In the genomic region with DNA sequence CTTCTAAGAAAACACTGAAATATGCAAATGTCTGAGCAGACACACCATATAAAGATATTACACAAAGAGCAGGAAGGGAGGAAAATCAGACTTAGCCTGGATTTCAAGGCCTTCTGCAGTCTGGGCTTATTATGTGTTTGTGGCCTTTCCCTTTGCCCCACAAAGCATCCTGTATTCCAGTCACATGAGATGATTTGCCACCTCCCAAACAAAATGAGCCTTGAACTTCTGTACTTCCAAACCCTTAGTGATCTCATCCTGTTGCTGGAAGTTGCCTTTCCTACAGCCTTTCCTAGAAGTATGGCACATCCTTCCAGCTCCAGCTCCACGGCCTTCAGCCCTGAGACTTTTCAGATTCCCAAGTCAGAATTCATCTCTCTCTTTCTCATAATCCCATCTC, we compare ENCODE assay signal across 20 cellular contexts. TPM values are rescaled to one million over a fixed set of nuclear protein-coding genes. Genes with fewer than 3 reads are reported as not detected.
DNase-seq lines count a peak whose midpoint lies in the region; ATAC-seq, FAIRE-seq and TF ChIP-seq lines count a peak whose summit lies in the region.
"Had no signal": no experiment of that assay in that cellular context is flagged by ENCODE, and none has a peak within 500 bp of the region (broad histone marks: within the 10 kb centered on the region; RNA-seq: fewer than 3 reads in every experiment).

No MANE protein-coding gene starts in this region.

- H3K9ac ChIP-seq in endothelial cell of umbilical vein (replicated peaks; ENCODE audit: extremely low read depth, insufficient read depth, low read length) (no peak overlapping the region), mesenchymal stem cell (ENCODE audit: low read length) (no peak overlapping the region)
- H3K9ac ChIP-seq: KMS-11 had no signal

- H4K91ac ChIP-seq in mesenchymal stem cell (ENCODE audit: low read length): no peak overlapping the region

- CTCF ChIA-PET in endothelial cell of umbilical vein (lab: Charles Lee): interaction anchor here (1.1 to 5.6 kb wide), 8 partner anchors 9 to 808 kb away, joined by 3 to 220 read pairs (median 6); no protein-coding TSS in a partner anchor

- H3K9me3 ChIP-seq in endothelial cell of umbilical vein (replicated peaks; ENCODE audit: control insufficient read depth, insufficient read depth, low read length) (no peaks in the 10 kb centered on the region), mesenchymal stem cell (ENCODE audit: control insufficient read depth, low read length) (no peaks in the 10 kb centered on the region), MG63 (no peaks in the 10 kb centered on the region)
- H3K9me3 ChIP-seq: Caco-2 had no signal

- H3K9me1 ChIP-seq in endothelial cell of umbilical vein (replicated peaks; ENCODE audit: control insufficient read depth, extremely low read depth, insufficient read depth, low read length): no peaks in the 10 kb centered on the region

- H3K23ac ChIP-seq in mesenchymal stem cell (ENCODE audit: low read length in 2 of 2): no peak overlapping the region

- POLR2A ChIA-PET in endothelial cell of umbilical vein (lab: Charles Lee): no interaction called here

- no peaks in the 10 kb centered on the region for H3K79me2 ChIP-seq in endothelial cell of umbilical vein (ENCODE audit: control insufficient read depth, insufficient read depth, low read length)

- no peak overlapping the region for H3K4me2 ChIP-seq in endothelial cell of umbilical vein (ENCODE audit: insufficient read depth, low read length)
- no peak overlapping the region for H3K4me2 ChIP-seq in mesenchymal stem cell (ENCODE audit: low read length, poor library complexity, severe bottlenecking)
- H3K4me2 ChIP-seq: KMS-11 had no signal

- no peak overlapping the region for H2AK5ac ChIP-seq in mesenchymal stem cell (ENCODE audit: low read length, severe bottlenecking)

- no peak for TF ChIP-seq POLR2A in endothelial cell of umbilical vein (IDR thresholded peaks at IDR 0.05; ENCODE audit: low read depth, low read length)

- peaks cover 3% of the 10 kb centered on the region for H3K4me1 ChIP-seq in endothelial cell of umbilical vein (ENCODE audit: control insufficient read depth, extremely low read depth, insufficient read depth, low read length)
- peaks cover 5% of the 10 kb centered on the region for H3K4me1 ChIP-seq in mesenchymal stem cell (ENCODE audit: control insufficient read depth, insufficient read depth, low read depth, low read length)

- H2BK15ac ChIP-seq in mesenchymal stem cell (ENCODE audit: low read depth, poor library complexity, severe bottlenecking): no peak overlapping the region

- 92% methylated on average over 1 of the region's 1 CpG for WGBS in mesenchymal stem cell

- intact Hi-C loops in endothelial cell of umbilical vein (cut with micrococcal nuclease) (loop anchor here (5.0 to 10.0 kb wide), 3 partner anchors 152 to 925 kb away; no protein-coding TSS in a partner anchor), posterior cingulate gyrus (cut with DNase I) (loop anchor here (10.0 kb wide), 1 partner anchor 195 kb away; no protein-coding TSS in a partner anchor)

- dilution Hi-C loops in endothelial cell of umbilical vein (cut with MboI; ENCODE audit: extremely low pct_ligation_motif_present, low sequenced_read_pairs): no loop called here

- H4K8ac ChIP-seq in mesenchymal stem cell (ENCODE audit: low read length): no peak overlapping the region

- H3K79me1 ChIP-seq in mesenchymal stem cell (replicated peaks; ENCODE audit: low read length, poor library complexity, severe bottlenecking): no peaks in the 10 kb centered on the region

- H3K4me3 ChIP-seq in endothelial cell of umbilical vein (replicated peaks in 1 of 3; ENCODE audit: insufficient read depth in 1 of 3, low read depth in 1 of 3, low read length in 3 of 3) (no peak overlapping the region), foreskin fibroblast (ENCODE audit: low read depth in 1 of 2, low read length in 2 of 2) (no peak overlapping the region), mesenchymal stem cell (ENCODE audit: insufficient read depth in 1 of 2, low read depth in 1 of 2, low read length in 2 of 2) (no peak overlapping the region), MG63 (no peak overlapping the region), coronary artery (no peak overlapping the region)

- no peak overlapping the region for H2BK5ac ChIP-seq in mesenchymal stem cell (ENCODE audit: low read depth, low read length, poor library complexity, severe bottlenecking)

- DNase-seq in endothelial cell of umbilical vein (ENCODE audit: low read depth, low spot score) (peak; percentile 54), foreskin fibroblast (peak; percentile 72 to 78), mesenchymal stem cell (no peak), posterior cingulate gyrus (no peak), MG63 (no peak), coronary artery (ENCODE audit: low spot score) (no peak)
- DNase-seq: C1 segment of cervical spinal cord; Caco-2; CD4-positive, alpha-beta memory T cell; GF-D8; NCI-H1048; NCI-H1694; NCI-H2029 treated with DMSO at 0.1 percent for 48 hours; NCI-H446 treated with DMSO at 0.1 percent for 48 hours; NCI-H526; SHP77 had no signal

- H4K20me1 ChIP-seq in endothelial cell of umbilical vein (replicated peaks; ENCODE audit: control insufficient read depth, extremely low read depth, insufficient read depth, low read length): no peaks in the 10 kb centered on the region

- no TSS peak for BruUV-seq in endothelial cell of umbilical vein (replicated peaks; lab: Mats Ljungman, UMichigan)

- H3K27me3 ChIP-seq in endothelial cell of umbilical vein (ENCODE audit: control insufficient read depth in 2 of 2, insufficient read depth in 2 of 2, low read length in 2 of 2) (no peaks in the 10 kb centered on the region), mesenchymal stem cell (ENCODE audit: control insufficient read depth in 1 of 2, insufficient read depth in 1 of 2, low read length in 2 of 2) (peaks cover 0 to 17% of the 10 kb centered on the region in 2 experiments), MG63 (no peaks in the 10 kb centered on the region)

- H3K27ac ChIP-seq in endothelial cell of umbilical vein (ENCODE audit: insufficient read depth, low read depth, low read length): no peak overlapping the region
- H3K27ac ChIP-seq in mesenchymal stem cell (ENCODE audit: low read length, poor library complexity, severe bottlenecking): no peak overlapping the region
- no peak overlapping the region for H3K27ac ChIP-seq in coronary artery
- H3K27ac ChIP-seq: KMS-11, RWPE1 had no signal

- H2BK120ac ChIP-seq in mesenchymal stem cell (ENCODE audit: low read depth, low read length): no peak overlapping the region

- TF ChIP-seq CTCF in endothelial cell of umbilical vein (IDR thresholded peaks at IDR 0.05; ENCODE audit: extremely low read depth in 1 of 2, insufficient read depth in 1 of 2, low read depth in 1 of 2, low read length in 2 of 2) (no peak), foreskin fibroblast (IDR thresholded peaks at IDR 0.05; ENCODE audit: low read depth, low read length) (no peak), coronary artery (IDR thresholded peaks at IDR 0.05) (no peak)

- peak overlapping the region in 1 of 2 experiments; percentile 90 for H2BK12ac ChIP-seq in mesenchymal stem cell (ENCODE audit: low read length in 2 of 2)

- H2AFZ ChIP-seq in endothelial cell of umbilical vein (ENCODE audit: low read depth, low read length) (peak overlapping the region; percentile 32), mesenchymal stem cell (ENCODE audit: low read depth, low read length) (no peak overlapping the region)

- peak overlapping the region; percentile 6 to 72 for H3K18ac ChIP-seq in mesenchymal stem cell (ENCODE audit: low read depth in 1 of 2, low read length in 2 of 2)

- H3K36me3 ChIP-seq in endothelial cell of umbilical vein (ENCODE audit: control insufficient read depth in 2 of 2, extremely low read depth in 1 of 2, insufficient read depth in 2 of 2, low read length in 2 of 2) (no peaks in the 10 kb centered on the region), mesenchymal stem cell (ENCODE audit: control insufficient read depth in 1 of 2, insufficient read depth in 2 of 2, low read depth in 1 of 2, low read length in 2 of 2) (no peaks in the 10 kb centered on the region), MG63 (no peaks in the 10 kb centered on the region)

- ATAC-seq in GM18861 (IDR thresholded peaks at IDR 0.05; ENCODE audit: unreplicated experiment): no peak
- ATAC-seq: Panc1 had no signal

- peak overlapping the region in 1 of 2 experiments; percentile 14 for H3K4ac ChIP-seq in mesenchymal stem cell (ENCODE audit: low read depth in 1 of 2, low read length in 2 of 2)

- H3K14ac ChIP-seq in mesenchymal stem cell (ENCODE audit: low read length in 2 of 2): no peak overlapping the region

- FAIRE-seq in endothelial cell of umbilical vein (lab: Jason Lieb, UNC): peak; percentile 78

TF ChIP-seq in endothelial cell of umbilical vein, 7 proteins besides CTCF, POLR2A, EP300 and RAD21 (continues in another document):
- TF ChIP-seq FOS (IDR thresholded peaks at IDR 0.05; ENCODE audit: borderline replicate concordance, insufficient read depth, low read length) (no peak), GATA2 (IDR thresholded peaks at IDR 0.05; ENCODE audit: insufficient read depth, insufficient read length, low read depth, low read length) (no peak), MYC (IDR thresholded peaks at IDR 0.05; ENCODE audit: low read depth, low read length) (no peak)

RNA-seq across cellular contexts. Expression of gene HPS1, which starts 22.8 kb away (rescaled TPM):
- total RNA-seq in endothelial cell of umbilical vein: 60.7 and 67.1 TPM in 2 replicates
- polyA plus RNA-seq in endothelial cell of umbilical vein: 67.5 and 81.3 TPM in 2 replicates
- 50.2 and 60.3 TPM in 2 replicates for polyA plus RNA-seq in endothelial cell of umbilical vein (2011; cell fraction: cytosol; rRNA removed)
- 161 and 206 TPM in 2 replicates for polyA plus RNA-seq in endothelial cell of umbilical vein (2011; cell fraction: nucleus; rRNA removed)
- polyA plus RNA-seq in endothelial cell of umbilical vein (2012): 51.9 and 57.0 TPM in 2 replicates
- polyA minus RNA-seq in endothelial cell of umbilical vein: 74.0 and 76.0 TPM in 2 replicates
- 15.3 TPM for polyA minus RNA-seq in endothelial cell of umbilical vein (2011; cell fraction: cytosol; rRNA and poly(A)+ RNA removed)
- polyA minus RNA-seq in endothelial cell of umbilical vein (2011; cell fraction: nucleus; rRNA and poly(A)+ RNA removed): 57.5 and 66.8 TPM in 2 replicates
- 68.1 TPM for polyA plus RNA-seq in mesenchymal stem cell (2013, experiment 1 of 2)
- 67.1 TPM for polyA plus RNA-seq in mesenchymal stem cell (2013, experiment 2 of 2)
- total RNA-seq in MG63 (2014; rRNA removed; shearing (Covaris generic); ENCODE audit: low replicate concordance): 34.5 and 41.8 TPM in 2 replicates

RNA-seq across cellular contexts. Expression of gene PYROXD2, which starts 54.5 kb away (rescaled TPM):
- 7.0 TPM in 2 replicates for total RNA-seq in endothelial cell of umbilical vein
- 11.8 and 13.7 TPM in 2 replicates for polyA plus RNA-seq in endothelial cell of umbilical vein
- polyA plus RNA-seq in endothelial cell of umbilical vein (2011; cell fraction: cytosol; rRNA removed): 6.6 and 6.9 TPM in 2 replicates
- polyA plus RNA-seq in endothelial cell of umbilical vein (2011; cell fraction: nucleus; rRNA removed): 63.3 and 69.4 TPM in 2 replicates
- polyA plus RNA-seq in endothelial cell of umbilical vein (2012): 4.3 and 7.6 TPM in 2 replicates
- polyA minus RNA-seq in endothelial cell of umbilical vein: 3.7 and 4.3 TPM in 2 replicates
- 2.3 TPM for polyA minus RNA-seq in endothelial cell of umbilical vein (2011; cell fraction: cytosol; rRNA and poly(A)+ RNA removed)
- 7.3 and 8.6 TPM in 2 replicates for polyA minus RNA-seq in endothelial cell of umbilical vein (2011; cell fraction: nucleus; rRNA and poly(A)+ RNA removed)
- 4.8 TPM for polyA plus RNA-seq in mesenchymal stem cell (2013, experiment 1 of 2)
- polyA plus RNA-seq in mesenchymal stem cell (2013, experiment 2 of 2): 5.4 TPM
- 1.6 and 1.8 TPM in 2 replicates for total RNA-seq in MG63 (2014; rRNA removed; shearing (Covaris generic); ENCODE audit: low replicate concordance)

Comparison
In these comparisons a context has a peak if more than half of its experiments do, and no peak if none do; other contexts are left out.
1. DNase-seq: peak in endothelial cell of umbilical vein (single experiment) and foreskin fibroblast (2 of 2); none in mesenchymal stem cell (single experiment), posterior cingulate gyrus (0 of 10), MG63 (single experiment) and coronary artery (single experiment).